ENCODE assay signal across 21 cellular contexts in the genomic region with DNA sequence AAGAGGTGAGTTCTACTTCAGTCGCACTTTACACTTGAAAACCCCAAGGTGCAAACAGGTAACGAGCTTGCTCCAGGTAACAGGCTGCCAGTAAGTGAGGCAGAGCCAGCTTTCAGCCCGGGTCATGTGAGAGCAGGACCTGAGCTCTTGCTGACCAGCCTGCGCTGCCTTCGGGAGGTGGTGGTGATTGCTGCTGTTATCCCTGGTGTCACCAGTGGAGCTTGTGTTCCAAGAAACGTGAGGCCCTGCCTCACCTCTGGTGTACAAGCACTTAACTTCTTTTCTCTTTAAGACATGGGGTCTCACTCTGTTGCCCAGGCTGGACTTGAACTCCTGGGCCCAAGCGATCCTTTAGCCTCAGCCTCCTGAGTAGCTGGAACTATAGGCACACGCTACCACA.
DNase-seq lines count a peak whose midpoint lies in the region; ATAC-seq and TF ChIP-seq lines count a peak whose summit lies in the region.
"Had no signal": no experiment of that assay in that cellular context is flagged by ENCODE, and none has a peak within 500 bp of the region (broad histone marks: within the 10 kb centered on the region; RNA-seq: fewer than 3 reads in every experiment).

No MANE protein-coding gene starts in this region.

- H3K27ac Mint-ChIP-seq in activated CD4-positive, alpha-beta T cell treated with anti-CD3 and anti-CD28 coated beads, Interleukin-2, amount 10 ng/mL, durations not matched to agents 7 days and 5 days: peak overlapping the region; percentile 46
- peak overlapping the region; percentile 59 for H3K27ac Mint-ChIP-seq in activated naive CD4-positive, alpha-beta T cell treated with anti-CD3 and anti-CD28 coated beads, Interleukin-2, amount 50 U/mL, for 24 hours
- H3K27ac Mint-ChIP-seq in activated CD8-positive, alpha-beta T cell treated with anti-CD3 and anti-CD28 coated beads for 36 hours: peak overlapping the region; percentile 30
- H3K27ac Mint-ChIP-seq in dendritic cell treated with granulocyte-macrophage colony-stimulating factor and Interleukin-4, amounts not matched to agents 40 ng/mL and 50 ng/mL, for 4 days: peak overlapping the region; percentile 36
- H3K27ac Mint-ChIP-seq: B cell, HFFc6 had no signal

- POLR2A ChIA-PET in activated CD4-positive, alpha-beta T cell treated with anti-CD3 and anti-CD28 coated beads, Interleukin-2, amount 10 ng/mL, durations not matched to agents 7 days and 5 days (lab: Charles Lee): no interaction called here
- POLR2A ChIA-PET in activated CD8-positive, alpha-beta T cell treated with anti-CD3 and anti-CD28 coated beads for 36 hours (lab: Charles Lee): interaction anchor here (0.6 to 1.3 kb wide), 2 partner anchors 10 to 117 kb away, joined by 3 read pairs; no protein-coding TSS in a partner anchor

- CTCF ChIA-PET in activated CD4-positive, alpha-beta T cell treated with anti-CD3 and anti-CD28 coated beads, Interleukin-2, amount 10 ng/mL, durations not matched to agents 7 days and 5 days (lab: Charles Lee): no interaction called here
- CTCF ChIA-PET in activated CD8-positive, alpha-beta T cell treated with anti-CD3 and anti-CD28 coated beads for 36 hours (lab: Charles Lee): interaction anchor here (0.8 to 3.2 kb wide), 3 partner anchors 9 to 170 kb away, joined by 3 to 18 read pairs (median 5); no protein-coding TSS in a partner anchor

- H3K36me3 Mint-ChIP-seq in activated CD4-positive, alpha-beta T cell treated with anti-CD3 and anti-CD28 coated beads, Interleukin-2, amount 10 ng/mL, durations not matched to agents 7 days and 5 days (ENCODE audit: low read depth): peaks cover 55% of the 10 kb centered on the region
- H3K36me3 Mint-ChIP-seq in activated naive CD4-positive, alpha-beta T cell treated with anti-CD3 and anti-CD28 coated beads, Interleukin-2, amount 50 U/mL, for 24 hours: peaks cover 25% of the 10 kb centered on the region
- H3K36me3 Mint-ChIP-seq in activated CD8-positive, alpha-beta T cell treated with anti-CD3 and anti-CD28 coated beads for 36 hours (ENCODE audit: low read depth): peaks cover 44% of the 10 kb centered on the region
- H3K36me3 Mint-ChIP-seq in dendritic cell treated with granulocyte-macrophage colony-stimulating factor and Interleukin-4, amounts not matched to agents 40 ng/mL and 50 ng/mL, for 4 days (ENCODE audit: low read depth): peaks cover 2% of the 10 kb centered on the region

- no peak for TF ChIP-seq CTCF in activated CD8-positive, alpha-beta T cell treated with anti-CD3 and anti-CD28 coated beads for 36 hours (IDR thresholded peaks at IDR 0.05)

- H3K4me1 Mint-ChIP-seq in activated CD4-positive, alpha-beta T cell treated with anti-CD3 and anti-CD28 coated beads, Interleukin-2, amount 10 ng/mL, durations not matched to agents 7 days and 5 days: peaks cover 4% of the 10 kb centered on the region
- H3K4me1 Mint-ChIP-seq in activated naive CD4-positive, alpha-beta T cell treated with anti-CD3 and anti-CD28 coated beads, Interleukin-2, amount 50 U/mL, for 24 hours: peaks cover 16% of the 10 kb centered on the region
- peaks cover 5% of the 10 kb centered on the region for H3K4me1 Mint-ChIP-seq in activated CD8-positive, alpha-beta T cell treated with anti-CD3 and anti-CD28 coated beads for 36 hours (ENCODE audit: low read depth)
- H3K4me1 Mint-ChIP-seq in dendritic cell treated with granulocyte-macrophage colony-stimulating factor and Interleukin-4, amounts not matched to agents 40 ng/mL and 50 ng/mL, for 4 days (ENCODE audit: low read depth): peaks cover 29% of the 10 kb centered on the region

- H3K4me3 Mint-ChIP-seq in activated CD4-positive, alpha-beta T cell treated with anti-CD3 and anti-CD28 coated beads, Interleukin-2, amount 10 ng/mL, durations not matched to agents 7 days and 5 days: no peak overlapping the region
- no peak overlapping the region for H3K4me3 Mint-ChIP-seq in activated naive CD4-positive, alpha-beta T cell treated with anti-CD3 and anti-CD28 coated beads, Interleukin-2, amount 50 U/mL, for 24 hours
- no peak overlapping the region for H3K4me3 Mint-ChIP-seq in activated CD8-positive, alpha-beta T cell treated with anti-CD3 and anti-CD28 coated beads for 36 hours
- H3K4me3 Mint-ChIP-seq in dendritic cell treated with granulocyte-macrophage colony-stimulating factor and Interleukin-4, amounts not matched to agents 40 ng/mL and 50 ng/mL, for 4 days: no peak overlapping the region
- H3K4me3 Mint-ChIP-seq: B cell, HFFc6 had no signal

- no peaks in the 10 kb centered on the region for H3K27me3 Mint-ChIP-seq in activated CD4-positive, alpha-beta T cell treated with anti-CD3 and anti-CD28 coated beads, Interleukin-2, amount 10 ng/mL, durations not matched to agents 7 days and 5 days
- H3K27me3 Mint-ChIP-seq in activated naive CD4-positive, alpha-beta T cell treated with anti-CD3 and anti-CD28 coated beads, Interleukin-2, amount 50 U/mL, for 24 hours: no peaks in the 10 kb centered on the region
- no peaks in the 10 kb centered on the region for H3K27me3 Mint-ChIP-seq in activated CD8-positive, alpha-beta T cell treated with anti-CD3 and anti-CD28 coated beads for 36 hours
- H3K27me3 Mint-ChIP-seq in dendritic cell treated with granulocyte-macrophage colony-stimulating factor and Interleukin-4, amounts not matched to agents 40 ng/mL and 50 ng/mL, for 4 days: no peaks in the 10 kb centered on the region
- H3K27me3 Mint-ChIP-seq: B cell had no signal

- DNase-seq in activated CD4-positive, alpha-beta T cell treated with anti-CD3 and anti-CD28 coated beads, Interleukin-2, amount 10 ng/mL, durations not matched to agents 7 days and 5 days: no peak
- no peak for DNase-seq in activated CD4-positive, alpha-beta T cell treated with anti-CD3 and anti-CD28 coated beads for 1 hour
- DNase-seq in activated naive CD4-positive, alpha-beta T cell (lab: John Stamatoyannopoulos, UW): no peak
- DNase-seq in activated CD8-positive, alpha-beta T cell treated with anti-CD3 and anti-CD28 coated beads for 36 hours: no peak
- no peak for DNase-seq in NCI-H345 treated with DMSO at 0.1 percent for 48 hours (lab: John Stamatoyannopoulos, UW; ENCODE audit: unreplicated experiment)
- DNase-seq: DMS153; GOT3; HFFc6; IMR-90; KG1; MG63; NCI-H2029; NCI-H446 treated with DMSO at 0.1 percent for 48 hours; NCI-H526; NCI-H82; NK-92 treated with Interleukin-12 subunit alpha and Interleukin-12 subunit beta, amount 100 ng/mL, for 24 hours; PC-3 had no signal

- ATAC-seq in activated CD8-positive, alpha-beta T cell treated with anti-CD3 and anti-CD28 coated beads for 36 hours: no peak
- no peak for ATAC-seq in HG03108 (IDR thresholded peaks at IDR 0.05; ENCODE audit: unreplicated experiment)
- ATAC-seq: PC-3 had no signal

- no peaks in the 10 kb centered on the region for H3K9me3 Mint-ChIP-seq in activated CD4-positive, alpha-beta T cell treated with anti-CD3 and anti-CD28 coated beads, Interleukin-2, amount 10 ng/mL, durations not matched to agents 7 days and 5 days
- no peaks in the 10 kb centered on the region for H3K9me3 Mint-ChIP-seq in activated naive CD4-positive, alpha-beta T cell treated with anti-CD3 and anti-CD28 coated beads, Interleukin-2, amount 50 U/mL, for 24 hours
- no peaks in the 10 kb centered on the region for H3K9me3 Mint-ChIP-seq in activated CD8-positive, alpha-beta T cell treated with anti-CD3 and anti-CD28 coated beads for 36 hours
- H3K9me3 Mint-ChIP-seq in dendritic cell treated with granulocyte-macrophage colony-stimulating factor and Interleukin-4, amounts not matched to agents 40 ng/mL and 50 ng/mL, for 4 days: no peaks in the 10 kb centered on the region

- intact Hi-C loops in activated CD8-positive, alpha-beta T cell treated with anti-CD3 and anti-CD28 coated beads for 36 hours (cut with micrococcal nuclease): no loop called here
- intact Hi-C loops in dendritic cell treated with granulocyte-macrophage colony-stimulating factor and Interleukin-4, amounts not matched to agents 40 ng/mL and 50 ng/mL, for 4 days (cut with micrococcal nuclease): no loop called here
